8 cellular contexts compared by ENCODE assay signal in the genomic region with DNA sequence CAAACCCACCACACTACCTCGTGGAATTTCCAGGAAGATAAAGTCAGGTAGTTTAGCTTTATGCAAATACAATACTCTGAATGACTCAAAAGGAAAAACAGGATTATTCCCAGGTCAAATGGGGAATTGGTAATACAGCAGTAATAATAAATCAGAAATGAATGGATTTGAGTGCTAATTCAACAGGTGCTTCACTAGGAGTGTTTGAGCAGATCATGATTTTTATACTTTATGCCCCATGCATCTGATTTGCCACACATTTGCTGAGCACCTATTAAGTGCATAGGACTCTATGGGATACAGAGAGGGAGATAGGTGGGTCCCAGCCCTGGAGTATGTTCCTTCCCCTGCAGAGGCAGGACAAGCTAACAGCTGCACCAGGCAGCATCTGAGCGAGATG.
"Had no signal": no experiment of that assay in that cellular context is flagged by ENCODE, and none has a peak within 500 bp of the region (broad histone marks: within the 10 kb centered on the region; RNA-seq: fewer than 3 reads in every experiment).

No MANE protein-coding gene starts in this region.

- H3K4me3 ChIP-seq: GM12878 had no signal

- FAIRE-seq: G401.6, GM12878, GM12891, GM12892, GM18507, GM19239 had no signal

- ATAC-seq: GM12878 had no signal

- DNase-seq: GDM1, GF-D8 had no signal
